Comparison of ENCODE assay signal across 8 cellular contexts in the genomic region with DNA sequence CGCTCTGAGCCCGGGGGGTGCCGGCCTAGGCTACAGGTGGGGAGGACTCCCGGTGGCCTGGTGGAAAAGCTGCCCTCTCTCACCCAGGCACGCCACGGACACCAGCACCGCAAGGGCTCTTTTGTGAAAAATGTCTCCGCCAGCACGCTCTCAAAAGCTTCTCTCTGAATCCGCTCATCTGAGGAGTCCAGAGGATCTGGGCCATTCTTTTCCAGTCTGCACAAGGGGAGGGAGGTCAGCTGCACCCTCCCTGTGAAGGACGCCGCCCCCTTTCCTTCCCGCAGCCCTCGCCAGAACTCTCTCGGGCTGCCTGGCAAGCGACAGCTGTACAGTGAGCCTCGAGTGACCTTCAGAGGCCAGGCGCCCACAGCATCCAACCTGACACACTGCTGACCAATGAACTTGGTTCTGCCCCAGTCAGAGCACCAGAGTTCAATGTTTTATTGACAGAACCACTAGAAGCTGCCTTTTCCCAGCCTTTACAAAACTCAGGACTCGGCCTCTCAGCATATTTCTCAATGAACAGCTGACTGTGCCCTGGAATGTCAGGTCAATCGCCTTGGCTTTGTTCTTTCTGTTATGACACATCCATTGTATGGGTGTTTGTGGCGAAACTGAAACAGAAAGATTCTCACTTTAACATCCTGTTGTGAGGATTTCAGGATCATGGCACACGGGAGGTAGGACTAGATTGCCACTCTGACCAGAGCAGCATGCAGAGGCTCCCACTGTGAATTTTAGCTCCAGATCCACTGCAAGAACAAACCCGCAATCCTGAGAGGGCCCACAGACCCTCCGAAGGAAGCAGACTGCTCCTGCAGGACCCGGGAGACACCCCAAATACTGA. TPM values are rescaled to one million over a fixed set of nuclear protein-coding genes. Genes with fewer than 3 reads are reported as not detected.
DNase-seq lines count a peak whose midpoint lies in the region; ATAC-seq, FAIRE-seq and TF ChIP-seq lines count a peak whose summit lies in the region.

No MANE protein-coding gene starts in this region.

- no peak for TF ChIP-seq EP300 in suprapubic skin (IDR thresholded peaks at IDR 0.05)

- no peaks in the 10 kb centered on the region for H3K36me3 ChIP-seq in RWPE2 (ENCODE audit: low read depth)
- H3K36me3 ChIP-seq in effector memory CD4-positive, alpha-beta T cell (ENCODE audit: control insufficient read depth, insufficient read depth, low read length), result no peaks in the 10 kb centered on the region
- no peaks in the 10 kb centered on the region for H3K36me3 ChIP-seq in lung (ENCODE audit: control insufficient read depth in 2 of 2, insufficient read depth in 2 of 2, low read length in 2 of 2)
- no peaks in the 10 kb centered on the region for H3K36me3 ChIP-seq in suprapubic skin

- TF ChIP-seq POLR2A in suprapubic skin (IDR thresholded peaks at IDR 0.05) (no peak), GM12891 (IDR thresholded peaks at IDR 0.05; ENCODE audit: low read depth, low read length) (no peak)

- WGBS in lung, 2 donors, result 9 to 14% methylated on average over 22 to 25 of the region's 25 CpGs
- WGBS in suprapubic skin, result 57% methylated on average over 18 of the region's 25 CpGs

- H3K4me1 ChIP-seq in RWPE2 (ENCODE audit: insufficient read depth, poor library complexity, severe bottlenecking) (peaks cover 18% of the 10 kb centered on the region), lung (ENCODE audit: control insufficient read depth in 2 of 2, insufficient read depth in 2 of 2, low read length in 2 of 2) (peaks cover 3 to 19% of the 10 kb centered on the region in 2 donors), suprapubic skin (peaks cover 38% of the 10 kb centered on the region)
- peaks cover 45% of the 10 kb centered on the region for H3K4me1 ChIP-seq in effector memory CD4-positive, alpha-beta T cell (ENCODE audit: control insufficient read depth, insufficient read depth, low read length, poor library complexity, severe bottlenecking)

- no peaks in the 10 kb centered on the region for H3K9me3 ChIP-seq in RWPE2 (ENCODE audit: severe bottlenecking)
- H3K9me3 ChIP-seq in effector memory CD4-positive, alpha-beta T cell (ENCODE audit: control insufficient read depth, low read length), result no peaks in the 10 kb centered on the region
- H3K9me3 ChIP-seq in lung (ENCODE audit: control insufficient read depth in 2 of 2, insufficient read depth in 1 of 2, low read length in 1 of 2), result no peaks in the 10 kb centered on the region
- no peaks in the 10 kb centered on the region for H3K9me3 ChIP-seq in suprapubic skin

- ATAC-seq in GM21619 (IDR thresholded peaks at IDR 0.05; ENCODE audit: unreplicated experiment), result peak; percentile 33
- peak; percentile 79 for ATAC-seq in RWPE2 (ENCODE audit: low read depth)
- peak; percentile 86 for ATAC-seq in lung (ENCODE audit: insufficient read depth, low FRiP score)
- ATAC-seq in GM21737 (IDR thresholded peaks at IDR 0.05; ENCODE audit: unreplicated experiment), result no peak

- DNase-seq in Ammon's horn (ENCODE audit: low spot score) (peak; percentile 62), RWPE2 (ENCODE audit: low spot score) (no peak), lung (ENCODE audit: low spot score) (peak; percentile 74), suprapubic skin (ENCODE audit: low spot score in 2 of 2) (no peak), GM12891 (ENCODE audit: insufficient read length, low spot score) (no peak)
- no peak for DNase-seq in effector memory CD4-positive, alpha-beta T cell

- H3K27ac ChIP-seq in RWPE2 (ENCODE audit: poor library complexity, severe bottlenecking), result peak overlapping the region; percentile 67
- peak overlapping the region; percentile 74 for H3K27ac ChIP-seq in effector memory CD4-positive, alpha-beta T cell (ENCODE audit: insufficient read depth, low read length, poor library complexity, severe bottlenecking)
- peak overlapping the region; percentile 78 to 97 for H3K27ac ChIP-seq in lung (ENCODE audit: low read depth in 1 of 2, low read length in 1 of 2)
- H3K27ac ChIP-seq in suprapubic skin, result peak overlapping the region; percentile 78

- H3K27me3 ChIP-seq in RWPE2 (ENCODE audit: insufficient read depth, poor library complexity, severe bottlenecking), result no peaks in the 10 kb centered on the region
- no peaks in the 10 kb centered on the region for H3K27me3 ChIP-seq in effector memory CD4-positive, alpha-beta T cell (replicated peaks; ENCODE audit: control insufficient read depth, insufficient read depth, low read length, poor library complexity, severe bottlenecking)
- no peaks in the 10 kb centered on the region for H3K27me3 ChIP-seq in lung (ENCODE audit: control insufficient read depth, insufficient read depth)
- H3K27me3 ChIP-seq in suprapubic skin, result no peaks in the 10 kb centered on the region

- FAIRE-seq in GM12891 (lab: Jason Lieb, UNC), result no peak

- TF ChIP-seq CTCF in RWPE2 (IDR thresholded peaks at IDR 0.05; ENCODE audit: poor library complexity, severe bottlenecking) (no peak), lung (IDR thresholded peaks at IDR 0.05; ENCODE audit: control extremely low read depth, extremely low read depth) (no peak), suprapubic skin (IDR thresholded peaks at IDR 0.05) (no peak)

- H3K4me3 ChIP-seq in RWPE2 (ENCODE audit: severe bottlenecking), result no peak overlapping the region
- peak overlapping the region; percentile 45 for H3K4me3 ChIP-seq in effector memory CD4-positive, alpha-beta T cell (ENCODE audit: insufficient read depth, low read depth, low read length, poor library complexity, severe bottlenecking)
- H3K4me3 ChIP-seq in lung, result no peak overlapping the region
- peak overlapping the region; percentile 69 for H3K4me3 ChIP-seq in suprapubic skin

TF ChIP-seq in GM12891, 5 proteins besides CTCF, POLR2A, EP300 and RAD21:
- TF ChIP-seq POU2F2 (IDR thresholded peaks at IDR 0.05; ENCODE audit: low read depth, low read length) (no peak), PAX5 (IDR thresholded peaks at IDR 0.05; ENCODE audit: insufficient read depth, low read length, severe bottlenecking) (no peak), POLR2AphosphoS5 (IDR thresholded peaks at IDR 0.05; ENCODE audit: low read depth, low read length) (no peak), SPI1 (IDR thresholded peaks at IDR 0.05; ENCODE audit: low read depth, low read length) (no peak), TAF1 (IDR thresholded peaks at IDR 0.05; ENCODE audit: low read depth, low read length) (no peak)

RNA-seq across cellular contexts. Expression of a gene that starts 26.7 kb away (rescaled TPM):
- total RNA-seq in lung (10 to 100 TPM; 14.0 to 33.3 TPM), suprapubic skin (1 to 10 TPM; 1.0 to 4.0 (median 2.5) TPM)
- polyA plus RNA-seq in lung, result 10 to 100 TPM in 1 of 2 donors, 1 to 10 TPM in 1; 5.4 to 36.1 TPM
- 5.6 TPM for polyA plus RNA-seq in GM12891 (2012; ENCODE audit: low read depth, missing spikeins)

RNA-seq across cellular contexts. Expression of a gene that starts 34.8 kb away (rescaled TPM):
- total RNA-seq in lung (100 to 1,000 TPM in 1 of 2 donors, 10 to 100 TPM in 1; 58.0 to 106 TPM), suprapubic skin (10 to 100 TPM; 11.8 to 20.6 (median 16.9) TPM)
- 100 to 1,000 TPM in 1 of 2 donors, 10 to 100 TPM in 1; 85.1 to 242 TPM for polyA plus RNA-seq in lung
- polyA plus RNA-seq in GM12891 (2012; ENCODE audit: low read depth, missing spikeins), result 0.99 TPM

Comparison
In these comparisons a context has a peak if more than half of its experiments do, and no peak if none do; other contexts are left out.
1. DNase-seq: peak in Ammon's horn (single experiment) and lung (single experiment); none in RWPE2 (single experiment), effector memory CD4-positive, alpha-beta T cell (0 of 3), suprapubic skin (0 of 2) and GM12891 (single experiment).
2. H3K4me3 ChIP-seq: peak in effector memory CD4-positive, alpha-beta T cell (single experiment) and suprapubic skin (single experiment); none in RWPE2 (single experiment) and lung (single experiment).
3. Peak in every context shown above with its lines, with median percentiles within 50 percentile points of each other: H3K27ac ChIP-seq.